Comparison of ENCODE assay signal across 8 cellular contexts in the genomic region with DNA sequence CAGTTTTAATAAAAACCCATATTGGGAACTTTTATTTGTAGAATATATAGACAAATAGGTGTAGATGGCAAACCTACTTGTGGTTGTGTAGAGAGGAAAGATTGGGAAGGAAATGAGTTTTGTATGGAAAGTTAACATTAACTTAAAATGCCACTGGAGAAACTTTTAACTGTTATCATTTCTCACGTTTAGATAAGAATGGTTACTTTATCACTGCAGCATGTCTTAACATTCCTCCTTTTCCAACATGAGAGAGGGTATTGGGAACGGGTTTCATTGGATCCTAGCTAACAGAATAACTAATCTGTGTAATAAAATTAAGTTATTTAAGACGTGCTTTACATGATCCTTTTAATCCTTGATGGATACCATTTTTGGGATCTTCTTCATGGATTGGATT. TPM values are rescaled to one million over a fixed set of nuclear protein-coding genes. Genes with fewer than 3 reads are reported as not detected.
DNase-seq lines count a peak whose midpoint lies in the region; ATAC-seq and TF ChIP-seq lines count a peak whose summit lies in the region.

No MANE protein-coding gene starts in this region.

- peaks cover 17% of the 10 kb centered on the region for H3K4me1 Mint-ChIP-seq in memory B cell

- no peak for ATAC-seq in left ventricle myocardium superior
- ATAC-seq in memory B cell (ENCODE audit: low read depth): no peak
- no peak for ATAC-seq in GM21528 (IDR thresholded peaks at IDR 0.05; ENCODE audit: low FRiP score, unreplicated experiment)

- H3K4me1 ChIP-seq in left ventricle myocardium inferior: peaks cover 81% of the 10 kb centered on the region
- peaks cover 55% of the 10 kb centered on the region for H3K4me1 ChIP-seq in vagina

- intact Hi-C loops in left ventricle myocardium inferior (cut with micrococcal nuclease): no loop called here
- intact Hi-C loops in left ventricle myocardium superior (cut with micrococcal nuclease): no loop called here
- intact Hi-C loops in vagina (cut with DNase I): loop anchor here (5.0 kb wide), 1 partner anchor 816 kb away; a partner anchor contains a TSS

- H3K4me3 Mint-ChIP-seq in memory B cell: peak overlapping the region; percentile 52

- no peak for TF ChIP-seq POLR2A in vagina (IDR thresholded peaks at IDR 0.05)

- H3K36me3 ChIP-seq in left ventricle myocardium inferior: peaks cover 13% of the 10 kb centered on the region
- peaks cover 0 to 2% of the 10 kb centered on the region in 2 donors for H3K36me3 ChIP-seq in vagina

- H3K9me3 Mint-ChIP-seq in memory B cell: no peaks in the 10 kb centered on the region

- peaks cover 6% of the 10 kb centered on the region for H3K36me3 Mint-ChIP-seq in memory B cell

- peak overlapping the region; percentile 47 for H3K27ac Mint-ChIP-seq in memory B cell

- no peaks in the 10 kb centered on the region for H3K27me3 Mint-ChIP-seq in memory B cell

- DNase-seq in left ventricle myocardium inferior: no peak
- no peak for DNase-seq in left ventricle myocardium superior
- no peak for DNase-seq in astrocyte of the cerebellum (ENCODE audit: low read depth)
- no peak for DNase-seq in memory B cell (ENCODE audit: low spot score in 2 of 2)
- no peak for DNase-seq in vagina (ENCODE audit: extremely low spot score in 2 of 2)
- DNase-seq in activated CD4-positive, CD25-positive, alpha-beta regulatory T cell (lab: John Stamatoyannopoulos, UW): no peak
- DNase-seq in mucosa of gallbladder (ENCODE audit: low spot score): no peak

- H3K27ac ChIP-seq in left ventricle myocardium inferior (replicated peaks) (peak overlapping the region; percentile 100), vagina (peak overlapping the region; percentile 100)

- in situ Hi-C loops in astrocyte of the cerebellum (cut with HindIII; ENCODE audit: low sequenced_read_pairs): no loop called here

- no peaks in the 10 kb centered on the region for H3K27me3 ChIP-seq in left ventricle myocardium inferior (ENCODE audit: low read depth)
- no peaks in the 10 kb centered on the region for H3K27me3 ChIP-seq in vagina

- TF ChIP-seq CTCF in left ventricle myocardium inferior (IDR thresholded peaks at IDR 0.05; ENCODE audit: borderline replicate concordance) (no peak), astrocyte of the cerebellum (IDR thresholded peaks at IDR 0.05; ENCODE audit: low read depth, low read length, missing control alignments) (no peak), vagina (IDR thresholded peaks at IDR 0.05) (no peak)

- H3K4me3 ChIP-seq in left ventricle myocardium inferior (peak overlapping the region; percentile 93), astrocyte of the cerebellum (ENCODE audit: low read depth, low read length) (peak overlapping the region; percentile 60), vagina (peak overlapping the region; percentile 29 to 100)

- H3K9me3 ChIP-seq in left ventricle myocardium inferior (replicated peaks) (no peaks in the 10 kb centered on the region), vagina (no peaks in the 10 kb centered on the region)

RNA-seq across cellular contexts. Expression of a gene that starts 1.8 kb away (rescaled TPM):
- total RNA-seq in left ventricle myocardium inferior (45.2 TPM), left ventricle myocardium superior (49.9 TPM), vagina (51.8 TPM), mucosa of gallbladder (101 TPM)

RNA-seq across cellular contexts. Expression of a gene that starts 20.4 kb away (rescaled TPM):
- 49.0 TPM for total RNA-seq in left ventricle myocardium inferior
- 37.6 TPM for total RNA-seq in left ventricle myocardium superior
- total RNA-seq in vagina: 8.6 TPM
- 18.2 TPM for total RNA-seq in mucosa of gallbladder
